In the genomic region with DNA sequence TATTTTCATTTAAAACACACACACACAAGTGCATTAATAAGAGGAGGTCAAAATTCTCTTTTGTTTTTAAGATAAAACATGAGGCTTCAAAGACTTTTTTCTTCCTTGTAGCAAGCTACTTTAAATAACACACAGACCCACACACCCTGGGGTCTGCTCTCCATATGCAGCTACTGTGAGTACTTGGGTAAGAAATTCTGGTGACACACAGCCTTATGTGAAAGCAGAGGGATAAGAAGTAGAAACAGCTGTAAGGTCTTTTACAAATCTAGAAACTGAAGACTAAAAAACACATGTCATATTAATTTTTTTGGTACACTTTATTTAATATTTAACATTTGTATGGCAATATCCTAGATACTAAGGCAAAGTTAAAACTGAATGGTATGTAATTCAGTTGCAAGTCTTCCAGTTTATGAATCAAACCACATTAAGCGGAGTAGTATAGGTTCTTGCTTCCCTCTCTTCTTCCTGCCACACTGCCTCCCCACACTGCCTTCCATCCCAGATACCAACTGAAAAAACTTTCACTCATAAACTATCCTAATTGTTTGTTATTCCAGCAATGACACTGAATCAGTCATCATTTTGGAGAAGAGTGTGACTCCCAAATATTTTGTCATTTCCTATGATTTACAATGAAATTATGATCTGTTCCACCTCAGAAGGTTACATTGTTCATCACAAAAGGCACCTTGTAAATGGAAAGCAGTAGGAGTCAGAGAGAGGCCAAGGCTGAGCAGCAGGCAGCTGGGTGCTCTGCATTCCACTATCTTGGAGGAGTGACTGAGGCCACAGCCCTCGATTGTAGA, we compare ENCODE assay signal across 14 cellular contexts.
DNase-seq lines count a peak whose midpoint lies in the region; ATAC-seq, FAIRE-seq and TF ChIP-seq lines count a peak whose summit lies in the region.
"Had no signal": no experiment of that assay in that cellular context is flagged by ENCODE, and none has a peak within 500 bp of the region (broad histone marks: within the 10 kb centered on the region; RNA-seq: fewer than 3 reads in every experiment).

No MANE protein-coding gene starts in this region.

- CTCF ChIA-PET in AG04450 (lab: Charles Lee), result no interaction called here

- H3K9me3 ChIP-seq in AG04450 (ENCODE audit: control insufficient read depth, insufficient read depth, low read length) (no peaks in the 10 kb centered on the region), HUES48 (ENCODE audit: control insufficient read depth, insufficient read depth, low read length) (no peaks in the 10 kb centered on the region)
- H3K9me3 ChIP-seq: pancreas, transverse colon had no signal

- H3K27ac ChIP-seq in AG04450 (ENCODE audit: low read depth, low read length), result no peak overlapping the region
- peak overlapping the region; percentile 30 for H3K27ac ChIP-seq in HUES48 (ENCODE audit: low read depth, low read length)
- H3K27ac ChIP-seq: pancreas, transverse colon had no signal

- peaks cover 20% of the 10 kb centered on the region for H3K4me1 ChIP-seq in HUES48 (ENCODE audit: control insufficient read depth, insufficient read depth, low read length)
- H3K4me1 ChIP-seq: pancreas, transverse colon had no signal

- no peaks in the 10 kb centered on the region for H3K36me3 ChIP-seq in HUES48 (ENCODE audit: control insufficient read depth, insufficient read depth, low read length)
- H3K36me3 ChIP-seq: pancreas, transverse colon had no signal

- no peak overlapping the region for H3K9ac ChIP-seq in HUES48 (ENCODE audit: low read depth, low read length)

- ATAC-seq in left lobe of liver (no peak), HG02981 (IDR thresholded peaks at IDR 0.05; ENCODE audit: unreplicated experiment) (no peak)
- ATAC-seq: activated T-cell treated with anti-CD3 and anti-CD28 coated beads, Interleukin-2, amount 50 U/mL, for 4 hours had no signal

- TF ChIP-seq CTCF in AG04450 (IDR thresholded peaks at IDR 0.05; ENCODE audit: low read depth, low read length) (no peak), choroid plexus epithelial cell (conservative IDR thresholded peaks at IDR 0.05; ENCODE audit: low read depth, low read length) (no peak)

- peak; percentile 23 for DNase-seq in AG04450 (ENCODE audit: low read depth, low spot score)
- peak; percentile 48 for DNase-seq in choroid plexus epithelial cell (ENCODE audit: low read depth)
- DNase-seq in left lobe of liver (ENCODE audit: low spot score), result no peak
- DNase-seq in GM19240 (ENCODE audit: insufficient read length, low spot score), result no peak
- no peak for DNase-seq in anterior cingulate cortex (lab: John Stamatoyannopoulos, UW)
- DNase-seq: activated CD4-positive, alpha-beta T cell treated with anti-CD3 and anti-CD28 coated beads for 4 hours; activated T-cell treated with anti-CD3 and anti-CD28 coated beads, Interleukin-2, amount 50 U/mL, for 4 hours; GOT3; NCI-H2171; pancreas; transverse colon had no signal

- H3K27me3 ChIP-seq in AG04450 (ENCODE audit: control insufficient read depth, insufficient read depth, low read length) (no peaks in the 10 kb centered on the region), HUES48 (ENCODE audit: control insufficient read depth, insufficient read depth, low read length) (no peaks in the 10 kb centered on the region)
- H3K27me3 ChIP-seq: pancreas, transverse colon had no signal

- FAIRE-seq in islet of Langerhans (lab: Jason Lieb, UNC), result peak; percentile 30
- FAIRE-seq: pancreas had no signal

- no peak overlapping the region for H3K4me3 ChIP-seq in AG04450 (ENCODE audit: low read depth, low read length)
- H3K4me3 ChIP-seq in HUES48 (ENCODE audit: low read depth, low read length), result no peak overlapping the region
- H3K4me3 ChIP-seq in choroid plexus epithelial cell (ENCODE audit: low read depth, low read length), result no peak overlapping the region
- H3K4me3 ChIP-seq: pancreas, transverse colon had no signal

- POLR2A ChIA-PET in AG04450 (lab: Yijun Ruan, JAX), result interaction anchor here (0.5 kb wide), 1 partner anchor 569 kb away, joined by 3 read pairs; no protein-coding TSS in a partner anchor

Comparison
In these comparisons a context has a peak if more than half of its experiments do, and no peak if none do; other contexts are left out.
1. DNase-seq: peak in AG04450 (single experiment) and choroid plexus epithelial cell (single experiment); none in left lobe of liver (single experiment), GM19240 (single experiment) and anterior cingulate cortex (0 of 58).